In the genomic region with DNA sequence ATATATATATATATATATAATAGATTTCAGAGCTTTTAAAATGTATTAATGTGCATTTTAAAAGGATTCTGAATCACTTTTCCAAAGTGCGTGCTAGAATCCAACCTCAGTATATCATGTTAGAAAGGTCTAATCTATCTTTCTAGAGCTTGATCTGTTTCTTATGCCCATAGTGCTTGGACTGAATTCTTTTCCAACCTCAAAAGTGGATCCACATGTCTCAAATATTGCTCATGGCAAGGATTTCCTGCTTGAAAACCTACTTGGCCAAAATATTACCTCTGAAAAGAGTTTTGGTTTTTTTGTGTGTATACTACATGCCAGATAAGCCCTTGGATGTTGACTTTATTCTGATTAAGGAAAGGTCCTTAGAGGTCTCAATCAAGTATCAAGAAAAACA, we compare ENCODE assay signal across 19 cellular contexts. TPM values are rescaled to one million over a fixed set of nuclear protein-coding genes. Genes with fewer than 3 reads are reported as not detected.
DNase-seq lines count a peak whose midpoint lies in the region; TF ChIP-seq lines count a peak whose summit lies in the region.
"Had no signal": no experiment of that assay in that cellular context is flagged by ENCODE, and none has a peak within 500 bp of the region (broad histone marks: within the 10 kb centered on the region; RNA-seq: fewer than 3 reads in every experiment).

No MANE protein-coding gene starts in this region.

- DNase-seq in AG09319 (ENCODE audit: extremely low read depth, low read depth), result peak; percentile 16
- peak; percentile 26 for DNase-seq in NCI-H226
- peak; percentile 13 for DNase-seq in fibroblast of mammary gland (ENCODE audit: low read depth)
- DNase-seq in foreskin fibroblast, result peak; percentile 14 to 67
- DNase-seq in activated T-cell treated with anti-CD3 and anti-CD28 coated beads, Interleukin-2, amount 50 U/mL, for 24 hours, result no peak
- DNase-seq in BE2C, result no peak
- DNase-seq in KBM-7, result no peak
- DNase-seq: Caco-2; CD4-positive, CD25-positive, alpha-beta regulatory T cell; CD8-positive, alpha-beta T cell; DMS 273 treated with DMSO at 0.1 percent for 48 hours; DMS79; EL; GDM1; GOT3; HFFc6 had no signal

- no peaks in the 10 kb centered on the region for H3K4me1 Mint-ChIP-seq in activated T-cell treated with anti-CD3 and anti-CD28 coated beads, Interleukin-2, amount 50 U/mL, for 24 hours (ENCODE audit: low read depth)
- H3K4me1 Mint-ChIP-seq: CD4-positive, CD25-positive, alpha-beta regulatory T cell had no signal

- H3K36me3 ChIP-seq in BE2C, result no peaks in the 10 kb centered on the region
- H3K36me3 ChIP-seq: BLaER1, HAP-1 had no signal

- peaks cover 53% of the 10 kb centered on the region for H3K27me3 ChIP-seq in BE2C
- H3K27me3 ChIP-seq: BLaER1 had no signal

- H3K27ac Mint-ChIP-seq in activated T-cell treated with anti-CD3 and anti-CD28 coated beads, Interleukin-2, amount 50 U/mL, for 24 hours, result no peak overlapping the region
- H3K27ac Mint-ChIP-seq: CD4-positive, CD25-positive, alpha-beta regulatory T cell; CD8-positive, alpha-beta T cell; HFFc6 had no signal

- peaks cover 5% of the 10 kb centered on the region for H3K9me3 Mint-ChIP-seq in activated T-cell treated with anti-CD3 and anti-CD28 coated beads, Interleukin-2, amount 50 U/mL, for 24 hours
- H3K9me3 Mint-ChIP-seq: HFFc6 had no signal

- in situ Hi-C loops in KBM-7 (cut with MboI; ENCODE audit: low pct_unique_long_range_greater_than_20kb, low sequenced_read_pairs), result no loop called here

- no peaks in the 10 kb centered on the region for H3K9me3 ChIP-seq in BE2C
- H3K9me3 ChIP-seq: BLaER1, Caco-2, HAP-1 had no signal

- no peak for TF ChIP-seq CTCF in AG09319 (IDR thresholded peaks at IDR 0.05; ENCODE audit: low read depth, low read length)
- no peak for TF ChIP-seq CTCF in fibroblast of mammary gland (conservative IDR thresholded peaks at IDR 0.05; ENCODE audit: control insufficient read depth, insufficient read depth, low read depth, low read length)
- no peak for TF ChIP-seq CTCF in foreskin fibroblast (IDR thresholded peaks at IDR 0.05; ENCODE audit: low read depth, low read length)
- TF ChIP-seq CTCF in BE2C (IDR thresholded peaks at IDR 0.05; ENCODE audit: low read depth, low read length), result no peak

- H3K4me3 ChIP-seq in fibroblast of mammary gland (ENCODE audit: control insufficient read depth, low read depth, low read length) (no peak overlapping the region), foreskin fibroblast (ENCODE audit: low read depth in 1 of 2, low read length in 2 of 2) (no peak overlapping the region), BE2C (ENCODE audit: low read depth, low read length) (no peak overlapping the region)
- H3K4me3 ChIP-seq: BLaER1, GM12878, HAP-1 had no signal

- no peaks in the 10 kb centered on the region for H3K36me3 Mint-ChIP-seq in activated T-cell treated with anti-CD3 and anti-CD28 coated beads, Interleukin-2, amount 50 U/mL, for 24 hours (ENCODE audit: low read depth)
- H3K36me3 Mint-ChIP-seq: CD4-positive, CD25-positive, alpha-beta regulatory T cell; CD8-positive, alpha-beta T cell had no signal

- no peak overlapping the region for H3K4me3 Mint-ChIP-seq in activated T-cell treated with anti-CD3 and anti-CD28 coated beads, Interleukin-2, amount 50 U/mL, for 24 hours
- H3K4me3 Mint-ChIP-seq: CD4-positive, CD25-positive, alpha-beta regulatory T cell; CD8-positive, alpha-beta T cell; HFFc6 had no signal

- no peaks in the 10 kb centered on the region for H3K4me1 ChIP-seq in BE2C
- H3K4me1 ChIP-seq: BLaER1, Caco-2, HAP-1 had no signal

- no peaks in the 10 kb centered on the region for H3K27me3 Mint-ChIP-seq in activated T-cell treated with anti-CD3 and anti-CD28 coated beads, Interleukin-2, amount 50 U/mL, for 24 hours
- H3K27me3 Mint-ChIP-seq: CD4-positive, CD25-positive, alpha-beta regulatory T cell had no signal

RNA-seq across cellular contexts. Expression of gene SLC6A15, which starts 16.9 kb away (rescaled TPM):
- 31.7 TPM for polyA plus RNA-seq in BE2C (2012; ENCODE audit: insufficient read depth, insufficient read length, low read depth)
- polyA plus RNA-seq: CD4-positive, CD25-positive, alpha-beta regulatory T cell had no signal

Comparison
In these comparisons a context has a peak if more than half of its experiments do, and no peak if none do; other contexts are left out.
1. DNase-seq: peak in AG09319 (single experiment), NCI-H226 (single experiment), fibroblast of mammary gland (single experiment) and foreskin fibroblast (2 of 2); none in activated T-cell treated with anti-CD3 and anti-CD28 coated beads, Interleukin-2, amount 50 U/mL, for 24 hours (single experiment), BE2C (single experiment) and KBM-7 (single experiment).